ENCODE assay signal across 16 cellular contexts in genomic region chr5:54894957-54895815, GRCh38.
A peak's percentile ranks its signal among the peaks of the same experiment; 100 is the strongest.
DNase-seq lines count a peak whose midpoint lies in the region; ATAC-seq and TF ChIP-seq lines count a peak whose summit lies in the region.
"Had no signal": no experiment of that assay in that cellular context is flagged by ENCODE, and none has a peak within 500 bp of the region (broad histone marks: within the 10 kb centered on the region; RNA-seq: fewer than 3 reads in every experiment).

No MANE protein-coding gene starts in this region.

- peaks cover 4% of the 10 kb centered on the region for H3K4me1 Mint-ChIP-seq in activated naive CD8-positive, alpha-beta T cell treated with anti-CD3 and anti-CD28 coated beads, Interleukin-2, amount 10 ng/mL, durations not matched to agents 7 days and 5 days
- peaks cover 5% of the 10 kb centered on the region for H3K4me1 Mint-ChIP-seq in activated naive CD8-positive, alpha-beta T cell treated with anti-CD3 and anti-CD28 coated beads for 36 hours
- H3K4me1 Mint-ChIP-seq in central memory CD8-positive, alpha-beta T cell: peaks cover 5% of the 10 kb centered on the region
- H3K4me1 Mint-ChIP-seq in stimulated activated naive B cell treated with anti-CD40 and anti-IgM and Interleukin-4, amounts not matched to agents 10 μg/mL and 1 μg/mL and 100 μg/mL, for 72 hours: peaks cover 4 to 6% of the 10 kb centered on the region in 2 donors
- H3K4me1 Mint-ChIP-seq in type B pancreatic cell (ENCODE audit: unreplicated experiment): peaks cover 5% of the 10 kb centered on the region

- H3K36me3 ChIP-seq in MM.1S (replicated peaks; ENCODE audit: insufficient read depth, low read length): no peaks in the 10 kb centered on the region
- H3K36me3 ChIP-seq: heart left ventricle, pancreas had no signal

- no peaks in the 10 kb centered on the region for H3K79me2 ChIP-seq in MM.1S (ENCODE audit: low read length)

- no peaks in the 10 kb centered on the region for H4K20me1 ChIP-seq in MM.1S (ENCODE audit: insufficient read depth, low read length)

- H3F3A ChIP-seq in MM.1S (ENCODE audit: insufficient read depth, low read length): peaks cover 18% of the 10 kb centered on the region

- H3K4me3 ChIP-seq in MM.1S (ENCODE audit: low read length): peak overlapping the region; percentile 41
- H3K4me3 ChIP-seq: heart left ventricle, pancreas, skin epidermis had no signal

- no peaks in the 10 kb centered on the region for H3K27me3 ChIP-seq in MM.1S (replicated peaks; ENCODE audit: insufficient read depth, low read length)
- H3K27me3 ChIP-seq: pancreas had no signal

- no peaks in the 10 kb centered on the region for H3K9me3 Mint-ChIP-seq in activated naive CD8-positive, alpha-beta T cell treated with anti-CD3 and anti-CD28 coated beads, Interleukin-2, amount 10 ng/mL, durations not matched to agents 7 days and 5 days
- no peaks in the 10 kb centered on the region for H3K9me3 Mint-ChIP-seq in activated naive CD8-positive, alpha-beta T cell treated with anti-CD3 and anti-CD28 coated beads for 36 hours
- H3K9me3 Mint-ChIP-seq in central memory CD8-positive, alpha-beta T cell: no peaks in the 10 kb centered on the region
- H3K9me3 Mint-ChIP-seq in stimulated activated naive B cell treated with anti-CD40 and anti-IgM and Interleukin-4, amounts not matched to agents 10 μg/mL and 1 μg/mL and 100 μg/mL, for 72 hours: peaks cover 0 to 2% of the 10 kb centered on the region in 2 donors
- no peaks in the 10 kb centered on the region for H3K9me3 Mint-ChIP-seq in type B pancreatic cell

- POLR2A ChIA-PET in activated naive CD8-positive, alpha-beta T cell treated with anti-CD3 and anti-CD28 coated beads, Interleukin-2, amount 10 ng/mL, durations not matched to agents 7 days and 5 days (lab: Charles Lee): no interaction called here

- H3K4me2 ChIP-seq in MM.1S (ENCODE audit: low read depth, low read length): peak overlapping the region; percentile 69

- H3K4me1 ChIP-seq in MM.1S (ENCODE audit: low read length): peaks cover 19% of the 10 kb centered on the region

- H3K27ac ChIP-seq in MM.1S (ENCODE audit: low read length): peak overlapping the region; percentile 77; the same call in 1 of the 2 replicates
- H3K27ac ChIP-seq: heart left ventricle, pancreas, skin epidermis had no signal

- H3K27ac Mint-ChIP-seq in activated naive CD8-positive, alpha-beta T cell treated with anti-CD3 and anti-CD28 coated beads, Interleukin-2, amount 10 ng/mL, durations not matched to agents 7 days and 5 days: no peak overlapping the region
- no peak overlapping the region for H3K27ac Mint-ChIP-seq in activated naive CD8-positive, alpha-beta T cell treated with anti-CD3 and anti-CD28 coated beads for 36 hours
- peak overlapping the region; percentile 60 for H3K27ac Mint-ChIP-seq in central memory CD8-positive, alpha-beta T cell (ENCODE audit: low read depth)
- H3K27ac Mint-ChIP-seq in stimulated activated naive B cell treated with anti-CD40 and anti-IgM and Interleukin-4, amounts not matched to agents 10 μg/mL and 1 μg/mL and 100 μg/mL, for 72 hours: peak overlapping the region; percentile 48
- H3K27ac Mint-ChIP-seq in type B pancreatic cell: no peak overlapping the region

- no peaks in the 10 kb centered on the region for H3K9me2 ChIP-seq in MM.1S (replicated peaks; ENCODE audit: insufficient read depth, low read length)

- no peak for DNase-seq in activated naive CD8-positive, alpha-beta T cell treated with anti-CD3 and anti-CD28 coated beads, Interleukin-2, amount 10 ng/mL, durations not matched to agents 7 days and 5 days
- DNase-seq in activated naive CD8-positive, alpha-beta T cell treated with anti-CD3 and anti-CD28 coated beads for 36 hours: no peak
- peak; percentile 72 for DNase-seq in MM.1S
- no peak for DNase-seq in central memory CD8-positive, alpha-beta T cell (ENCODE audit: low spot score in 2 of 2)
- no peak for DNase-seq in stimulated activated naive B cell treated with anti-CD40 and anti-IgM and Interleukin-4, amounts not matched to agents 10 μg/mL and 1 μg/mL and 100 μg/mL, for 72 hours
- no peak for DNase-seq in type B pancreatic cell (ENCODE audit: extremely low spot score, unreplicated experiment)
- DNase-seq in NCI-H2196 treated with DMSO at 0.1 percent for 48 hours (lab: John Stamatoyannopoulos, UW; ENCODE audit: unreplicated experiment): no peak
- DNase-seq: activated CD4-positive, alpha-beta T cell treated with anti-CD3 and anti-CD28 coated beads for 4 hours; NK-92 treated with Interleukin-12 subunit alpha and Interleukin-12 subunit beta, amount 100 ng/mL, for 24 hours; SIG-M5; stimulated activated naive CD4-positive, alpha-beta T cell treated with Interleukin-2 at 50 U/mL for 16 hours had no signal

- H3K4me3 Mint-ChIP-seq in activated naive CD8-positive, alpha-beta T cell treated with anti-CD3 and anti-CD28 coated beads, Interleukin-2, amount 10 ng/mL, durations not matched to agents 7 days and 5 days: peak overlapping the region; percentile 61
- H3K4me3 Mint-ChIP-seq in activated naive CD8-positive, alpha-beta T cell treated with anti-CD3 and anti-CD28 coated beads for 36 hours: no peak overlapping the region
- H3K4me3 Mint-ChIP-seq in central memory CD8-positive, alpha-beta T cell: peak overlapping the region; percentile 39
- peak overlapping the region in 1 of 2 donors; percentile 59 for H3K4me3 Mint-ChIP-seq in stimulated activated naive B cell treated with anti-CD40 and anti-IgM and Interleukin-4, amounts not matched to agents 10 μg/mL and 1 μg/mL and 100 μg/mL, for 72 hours
- H3K4me3 Mint-ChIP-seq in type B pancreatic cell: no peak overlapping the region

- TF ChIP-seq CTCF in MM.1S (IDR thresholded peaks at IDR 0.05; ENCODE audit: low read length) (no peak), type B pancreatic cell (conservative IDR thresholded peaks at IDR 0.05) (no peak)

- no peak for ATAC-seq in activated naive CD8-positive, alpha-beta T cell treated with anti-CD3 and anti-CD28 coated beads, Interleukin-2, amount 10 ng/mL, durations not matched to agents 7 days and 5 days (ENCODE audit: low read depth)
- ATAC-seq in central memory CD8-positive, alpha-beta T cell (replicated peaks; ENCODE audit: extremely low read depth, poor library complexity, severe bottlenecking): no peak
- ATAC-seq in stimulated activated naive B cell treated with anti-CD40 and anti-IgM and Interleukin-4, amounts not matched to agents 10 μg/mL and 1 μg/mL and 100 μg/mL, for 72 hours (replicated peaks): peak; percentile 38 to 44
- no peak for ATAC-seq in HG02678 (IDR thresholded peaks at IDR 0.05; ENCODE audit: unreplicated experiment)

- H3K9ac ChIP-seq in MM.1S (ENCODE audit: low read length): peak overlapping the region; percentile 44; the same call in 1 of the 2 replicates

- H3K36me3 Mint-ChIP-seq in activated naive CD8-positive, alpha-beta T cell treated with anti-CD3 and anti-CD28 coated beads, Interleukin-2, amount 10 ng/mL, durations not matched to agents 7 days and 5 days: peaks cover 2% of the 10 kb centered on the region
- peaks cover 1% of the 10 kb centered on the region for H3K36me3 Mint-ChIP-seq in activated naive CD8-positive, alpha-beta T cell treated with anti-CD3 and anti-CD28 coated beads for 36 hours
- H3K36me3 Mint-ChIP-seq in central memory CD8-positive, alpha-beta T cell (ENCODE audit: insufficient read depth): no peaks in the 10 kb centered on the region
- H3K36me3 Mint-ChIP-seq in stimulated activated naive B cell treated with anti-CD40 and anti-IgM and Interleukin-4, amounts not matched to agents 10 μg/mL and 1 μg/mL and 100 μg/mL, for 72 hours: no peaks in the 10 kb centered on the region
- no peaks in the 10 kb centered on the region for H3K36me3 Mint-ChIP-seq in type B pancreatic cell
- H3K36me3 Mint-ChIP-seq: IgD-negative memory B cell had no signal

- peaks cover 34% of the 10 kb centered on the region for H3K27me3 Mint-ChIP-seq in activated naive CD8-positive, alpha-beta T cell treated with anti-CD3 and anti-CD28 coated beads, Interleukin-2, amount 10 ng/mL, durations not matched to agents 7 days and 5 days
- H3K27me3 Mint-ChIP-seq in activated naive CD8-positive, alpha-beta T cell treated with anti-CD3 and anti-CD28 coated beads for 36 hours: peaks cover 53% of the 10 kb centered on the region
- peaks cover 36% of the 10 kb centered on the region for H3K27me3 Mint-ChIP-seq in central memory CD8-positive, alpha-beta T cell
- peaks cover 38 to 67% of the 10 kb centered on the region in 2 donors for H3K27me3 Mint-ChIP-seq in stimulated activated naive B cell treated with anti-CD40 and anti-IgM and Interleukin-4, amounts not matched to agents 10 μg/mL and 1 μg/mL and 100 μg/mL, for 72 hours
- H3K27me3 Mint-ChIP-seq in type B pancreatic cell: peaks cover 24% of the 10 kb centered on the region

- H3K9me3 ChIP-seq in MM.1S (replicated peaks; ENCODE audit: insufficient read depth, low read length): no peaks in the 10 kb centered on the region
- H3K9me3 ChIP-seq: heart left ventricle, pancreas had no signal

- peak overlapping the region; percentile 80 for H2AFZ ChIP-seq in MM.1S (ENCODE audit: low read length)

Comparison
In these comparisons a context has a peak if more than half of its experiments do, and no peak if none do; other contexts are left out.
1. H3K4me3 Mint-ChIP-seq: peak in activated naive CD8-positive, alpha-beta T cell treated with anti-CD3 and anti-CD28 coated beads, Interleukin-2, amount 10 ng/mL, durations not matched to agents 7 days and 5 days (single experiment) and central memory CD8-positive, alpha-beta T cell (single experiment); none in activated naive CD8-positive, alpha-beta T cell treated with anti-CD3 and anti-CD28 coated beads for 36 hours (single experiment) and type B pancreatic cell (single experiment).
2. ATAC-seq: peak in stimulated activated naive B cell treated with anti-CD40 and anti-IgM and Interleukin-4, amounts not matched to agents 10 μg/mL and 1 μg/mL and 100 μg/mL, for 72 hours (2 of 2); none in activated naive CD8-positive, alpha-beta T cell treated with anti-CD3 and anti-CD28 coated beads, Interleukin-2, amount 10 ng/mL, durations not matched to agents 7 days and 5 days (single experiment), central memory CD8-positive, alpha-beta T cell (single experiment) and HG02678 (single experiment).
3. H3K27ac Mint-ChIP-seq: peak in central memory CD8-positive, alpha-beta T cell (single experiment) and stimulated activated naive B cell treated with anti-CD40 and anti-IgM and Interleukin-4, amounts not matched to agents 10 μg/mL and 1 μg/mL and 100 μg/mL, for 72 hours (single experiment); none in activated naive CD8-positive, alpha-beta T cell treated with anti-CD3 and anti-CD28 coated beads, Interleukin-2, amount 10 ng/mL, durations not matched to agents 7 days and 5 days (single experiment), activated naive CD8-positive, alpha-beta T cell treated with anti-CD3 and anti-CD28 coated beads for 36 hours (single experiment) and type B pancreatic cell (single experiment).